In genomic region chr2:218788529-218789237, GRCh38 we compare ENCODE assay signal across 28 cellular contexts. TPM values are rescaled to one million over a fixed set of nuclear protein-coding genes. Genes with fewer than 3 reads are reported as not detected.
"Had no signal": no experiment of that assay in that cellular context is flagged by ENCODE, and none has a peak within 500 bp of the region (broad histone marks: within the 10 kb centered on the region; RNA-seq: fewer than 3 reads in every experiment).

No MANE protein-coding gene starts in this region.

- H3K9me3 ChIP-seq: left lung, ovary, thyroid gland, upper lobe of right lung had no signal

- H3K27ac Mint-ChIP-seq: activated B cell treated with CpG ODN at 0.5 μM for 24 hours; activated naive CD8-positive, alpha-beta T cell treated with anti-CD3 and anti-CD28 coated beads for 36 hours; natural killer cell treated with Interleukin-12 subunit alpha and Interleukin-12 subunit beta and Interleukin-15 and Interleukin-18, amount 100 ng/mL, for 72 hours; T-helper 1 cell treated with Interleukin-12 subunit alpha and Interleukin-12 subunit beta and Interleukin-4 antibody, amounts not matched to agents 30 μg/mL and 1 μg/mL, for 36 hours had no signal

- H3K9me3 Mint-ChIP-seq: activated naive CD8-positive, alpha-beta T cell treated with anti-CD3 and anti-CD28 coated beads for 36 hours; natural killer cell treated with Interleukin-12 subunit alpha and Interleukin-12 subunit beta and Interleukin-15 and Interleukin-18, amount 100 ng/mL, for 72 hours; T-helper 1 cell treated with Interleukin-12 subunit alpha and Interleukin-12 subunit beta and Interleukin-4 antibody, amounts not matched to agents 30 μg/mL and 1 μg/mL, for 36 hours had no signal

- H3K4me1 Mint-ChIP-seq: activated B cell treated with CpG ODN at 0.5 μM for 24 hours; activated naive CD8-positive, alpha-beta T cell treated with anti-CD3 and anti-CD28 coated beads for 36 hours had no signal

- H3K4me1 ChIP-seq: thyroid gland, upper lobe of right lung had no signal

- DNase-seq: activated B cell treated with CpG ODN at 0.5 μM for 24 hours; activated CD4-positive, alpha-beta T cell treated with anti-CD3 and anti-CD28 coated beads for 4 hours; activated CD4-positive, alpha-beta T cell treated with anti-CD3 and anti-CD28 coated beads, Interleukin-2, amount 50 U/mL, for 48 hours; activated naive CD4-positive, alpha-beta T cell treated with Interleukin-2 at 50 U/mL for 16 hours; activated naive CD8-positive, alpha-beta T cell treated with anti-CD3 and anti-CD28 coated beads for 36 hours; activated T-cell treated with anti-CD3 and anti-CD28 coated beads, Interleukin-2, amount 50 U/mL, for 48 hours; amygdala; dermis blood vessel endothelial cell; effector CD8-positive, alpha-beta T cell; foreskin fibroblast; left lung; ovary; psoas muscle; right cardiac atrium; stimulated activated CD4-positive, alpha-beta T cell treated with anti-CD3 and anti-CD28 coated beads, Interleukin-12 subunit alpha, Interleukin-12 subunit beta, amount 100 ng/mL, for 4 hours; stimulated activated CD4-positive, alpha-beta T cell treated with anti-CD3 and anti-CD28 coated beads, Interleukin-4, amount 100 ng/mL, for 4 hours; stimulated activated naive CD8-positive, alpha-beta T cell treated with anti-CD3 and anti-CD28 coated beads, Interleukin-15, Interleukin-2, amounts not matched to agents 100 U/mL and 50 U/mL, for 24 hours; T1000; thyroid gland; upper lobe of right lung had no signal

- ATAC-seq: esophagus mucosa; left lung; natural killer cell treated with Interleukin-12 subunit alpha and Interleukin-12 subunit beta and Interleukin-15 and Interleukin-18, amount 100 ng/mL, for 72 hours; psoas muscle; stimulated activated naive CD8-positive, alpha-beta T cell treated with anti-CD3 and anti-CD28 coated beads, Interleukin-15, Interleukin-2, amounts not matched to agents 100 U/mL and 50 U/mL, for 24 hours; upper lobe of right lung had no signal

- H3K27me3 ChIP-seq: ovary, thyroid gland, upper lobe of right lung had no signal

- H3K36me3 ChIP-seq: left lung, ovary, thyroid gland, upper lobe of right lung had no signal

- H3K4me3 ChIP-seq: left lung, ovary, psoas muscle, thyroid gland, upper lobe of right lung had no signal

- H3K27ac ChIP-seq: left lung, ovary, psoas muscle, thyroid gland, upper lobe of right lung had no signal

- H3K36me3 Mint-ChIP-seq: activated naive CD8-positive, alpha-beta T cell treated with anti-CD3 and anti-CD28 coated beads for 36 hours; natural killer cell treated with Interleukin-12 subunit alpha and Interleukin-12 subunit beta and Interleukin-15 and Interleukin-18, amount 100 ng/mL, for 72 hours had no signal

- H3K4me3 Mint-ChIP-seq: activated B cell treated with CpG ODN at 0.5 μM for 24 hours; activated naive CD8-positive, alpha-beta T cell treated with anti-CD3 and anti-CD28 coated beads for 36 hours; natural killer cell treated with Interleukin-12 subunit alpha and Interleukin-12 subunit beta and Interleukin-15 and Interleukin-18, amount 100 ng/mL, for 72 hours; T-helper 1 cell treated with Interleukin-12 subunit alpha and Interleukin-12 subunit beta and Interleukin-4 antibody, amounts not matched to agents 30 μg/mL and 1 μg/mL, for 36 hours had no signal

RNA-seq across cellular contexts. Expression of gene CYP27A1, which starts 6.7 kb away (rescaled TPM):
- total RNA-seq: activated CD8-positive, alpha-beta memory T cell treated with anti-CD3 and anti-CD28 coated beads for 36 hours; activated naive CD8-positive, alpha-beta T cell treated with anti-CD3 and anti-CD28 coated beads for 36 hours had no signal

RNA-seq across cellular contexts. Expression of gene PRKAG3, which starts 42.9 kb away (rescaled TPM):
- total RNA-seq: activated B cell treated with CpG ODN at 0.5 μM for 24 hours; activated CD8-positive, alpha-beta memory T cell treated with anti-CD3 and anti-CD28 coated beads for 36 hours; activated naive CD8-positive, alpha-beta T cell treated with anti-CD3 and anti-CD28 coated beads for 36 hours; bronchial epithelial cell; chondrocyte; dermis blood vessel endothelial cell; esophagus mucosa; kidney epithelial cell; left lung; natural killer cell treated with Interleukin-12 subunit alpha and Interleukin-12 subunit beta and Interleukin-15 and Interleukin-18, amount 100 ng/mL, for 72 hours; subcutaneous adipose tissue; thyroid gland; upper lobe of right lung had no signal
- polyA plus RNA-seq: ovary had no signal
